21 cellular contexts compared by ENCODE assay signal in genomic region chr11:31761636-31762035, GRCh38. TPM values are rescaled to one million over a fixed set of nuclear protein-coding genes. Genes with fewer than 3 reads are reported as not detected.
"Had no signal": no experiment of that assay in that cellular context is flagged by ENCODE, and none has a peak within 500 bp of the region (broad histone marks: within the 10 kb centered on the region; RNA-seq: fewer than 3 reads in every experiment).

No MANE protein-coding gene starts in this region.

- H3K9me3 Mint-ChIP-seq: activated CD4-positive, alpha-beta memory T cell treated with anti-CD3 and anti-CD28 coated beads, Interleukin-2, amount 10 ng/mL, durations not matched to agents 7 days and 5 days; activated T-cell treated with anti-CD3 and anti-CD28 coated beads, Interleukin-2, amount 50 U/mL, for 24 hours; natural killer cell treated with Interleukin-12 subunit alpha and Interleukin-12 subunit beta and Interleukin-15 and Interleukin-18, amount 100 ng/mL, for 72 hours; WTC11 had no signal

- DNase-seq: activated CD4-positive, alpha-beta memory T cell treated with anti-CD3 and anti-CD28 coated beads, Interleukin-2, amount 10 ng/mL, durations not matched to agents 7 days and 5 days; activated CD4-positive, alpha-beta T cell treated with anti-CD3 and anti-CD28 coated beads for 4 hours; activated effector memory CD4-positive, alpha-beta T cell treated with Interleukin-2 at 50 U/mL for 16 hours; activated naive CD4-positive, alpha-beta T cell treated with anti-CD3 and anti-CD28 coated beads, Interleukin-2, amount 50 U/mL, for 16 hours; activated T-cell treated with anti-CD3 and anti-CD28 coated beads, Interleukin-2, amount 50 U/mL, for 24 hours; effector CD8-positive, alpha-beta T cell; foreskin melanocyte; head of caudate nucleus; mesendoderm; right cardiac atrium; small intestine; stimulated activated CD4-positive, alpha-beta T cell treated with anti-CD3 and anti-CD28 coated beads, Interleukin-4, amount 100 ng/mL, for 4 hours; stimulated activated CD8-positive, alpha-beta memory T cell treated with anti-CD3 and anti-CD28 coated beads, Interleukin-4, amount 100 ng/mL, for 48 hours; stimulated activated naive CD4-positive, alpha-beta T cell treated with Interleukin-2 at 50 U/mL for 16 hours; uterus had no signal

- H3K9me3 ChIP-seq: prostate gland, tibial nerve, uterus had no signal

- H3K36me3 ChIP-seq: prostate gland, tibial nerve, uterus had no signal

- H3K27ac ChIP-seq: prostate gland, tibial nerve, uterus had no signal

- H3K36me3 Mint-ChIP-seq: natural killer cell treated with Interleukin-12 subunit alpha and Interleukin-12 subunit beta and Interleukin-15 and Interleukin-18, amount 100 ng/mL, for 72 hours; WTC11 had no signal

- H3K27me3 ChIP-seq: uterus had no signal

- H3K4me3 ChIP-seq: prostate gland, tibial nerve, uterus had no signal

- H3K4me3 Mint-ChIP-seq: activated CD4-positive, alpha-beta memory T cell treated with anti-CD3 and anti-CD28 coated beads, Interleukin-2, amount 10 ng/mL, durations not matched to agents 7 days and 5 days; activated T-cell treated with anti-CD3 and anti-CD28 coated beads, Interleukin-2, amount 50 U/mL, for 24 hours; natural killer cell treated with Interleukin-12 subunit alpha and Interleukin-12 subunit beta and Interleukin-15 and Interleukin-18, amount 100 ng/mL, for 72 hours; WTC11 had no signal

- H3K4me1 Mint-ChIP-seq: activated CD4-positive, alpha-beta memory T cell treated with anti-CD3 and anti-CD28 coated beads, Interleukin-2, amount 10 ng/mL, durations not matched to agents 7 days and 5 days had no signal

- H3K4me1 ChIP-seq: prostate gland, tibial nerve, uterus had no signal

- H3K27ac Mint-ChIP-seq: activated CD4-positive, alpha-beta memory T cell treated with anti-CD3 and anti-CD28 coated beads, Interleukin-2, amount 10 ng/mL, durations not matched to agents 7 days and 5 days; activated T-cell treated with anti-CD3 and anti-CD28 coated beads, Interleukin-2, amount 50 U/mL, for 24 hours; natural killer cell treated with Interleukin-12 subunit alpha and Interleukin-12 subunit beta and Interleukin-15 and Interleukin-18, amount 100 ng/mL, for 72 hours; WTC11 had no signal

- H3K27me3 Mint-ChIP-seq: activated CD4-positive, alpha-beta memory T cell treated with anti-CD3 and anti-CD28 coated beads, Interleukin-2, amount 10 ng/mL, durations not matched to agents 7 days and 5 days; activated T-cell treated with anti-CD3 and anti-CD28 coated beads, Interleukin-2, amount 50 U/mL, for 24 hours; natural killer cell treated with Interleukin-12 subunit alpha and Interleukin-12 subunit beta and Interleukin-15 and Interleukin-18, amount 100 ng/mL, for 72 hours had no signal

RNA-seq across cellular contexts. Expression of gene PAX6, which starts 49.5 kb away (rescaled TPM):
- total RNA-seq: activated CD4-positive, alpha-beta memory T cell treated with anti-CD3 and anti-CD28 coated beads, Interleukin-2, amount 10 ng/mL, durations not matched to agents 7 days and 5 days; fibroblast of lung; liver; natural killer cell treated with Interleukin-12 subunit alpha and Interleukin-12 subunit beta and Interleukin-15 and Interleukin-18, amount 100 ng/mL, for 72 hours; right cardiac atrium; tibial nerve had no signal
- polyA plus RNA-seq: liver had no signal
